Comparison of ENCODE assay signal across 24 cellular contexts in the genomic region with DNA sequence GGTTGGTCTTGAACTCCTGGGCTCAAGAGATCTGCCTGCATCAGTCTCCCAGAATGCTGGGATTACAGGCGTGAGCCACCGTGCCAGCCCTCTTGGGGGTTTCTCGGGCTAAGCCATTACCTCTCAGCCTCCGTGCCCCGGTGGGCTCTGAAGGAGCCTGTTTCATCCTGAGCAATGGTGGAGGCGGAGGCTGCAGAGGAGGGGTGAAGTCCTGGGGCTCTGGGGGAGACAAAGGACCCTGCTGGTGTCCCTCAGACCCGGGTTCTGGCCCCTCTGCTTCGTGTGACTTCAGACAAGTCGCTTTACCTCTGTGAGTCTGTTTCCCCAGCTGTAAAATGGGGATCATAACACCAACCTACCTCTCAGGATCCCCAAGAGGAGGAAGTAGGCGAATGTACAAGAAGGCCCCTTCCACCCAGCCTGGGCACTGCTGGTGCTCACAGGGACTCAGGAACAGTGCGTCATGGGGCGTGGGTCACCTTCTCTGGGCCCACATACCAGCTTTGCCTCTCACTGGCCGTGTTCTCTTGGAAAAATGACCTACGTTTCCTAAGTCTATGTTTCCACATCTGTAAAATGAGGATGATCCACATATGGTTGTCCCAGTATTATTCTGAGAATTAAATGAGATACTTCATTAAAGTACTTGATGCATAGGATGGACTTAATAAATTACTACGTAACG. TPM values are rescaled to one million over a fixed set of nuclear protein-coding genes. Genes with fewer than 3 reads are reported as not detected.
DNase-seq lines count a peak whose midpoint lies in the region; ATAC-seq and TF ChIP-seq lines count a peak whose summit lies in the region.
"Had no signal": no experiment of that assay in that cellular context is flagged by ENCODE, and none has a peak within 500 bp of the region (broad histone marks: within the 10 kb centered on the region; RNA-seq: fewer than 3 reads in every experiment).

No MANE protein-coding gene starts in this region.

- CTCF ChIA-PET in activated CD8-positive, alpha-beta T cell treated with anti-CD3 and anti-CD28 coated beads for 36 hours (lab: Charles Lee) = interaction anchor here (1.6 kb wide), 1 partner anchor 9 kb away, joined by 4 read pairs; no protein-coding TSS in a partner anchor

- TF ChIP-seq POLR2A in esophagus muscularis mucosa (IDR thresholded peaks at IDR 0.05; ENCODE audit: low read depth) = no peak

- no peak overlapping the region for H3K4me3 ChIP-seq in esophagus muscularis mucosa
- H3K4me3 ChIP-seq in thoracic aorta = no peak overlapping the region
- H3K4me3 ChIP-seq: GM23338, K562 had no signal

- TF ChIP-seq CTCF in HFFc6 (IDR thresholded peaks at IDR 0.05) = no peak
- no peak for TF ChIP-seq CTCF in esophagus muscularis mucosa (IDR thresholded peaks at IDR 0.05)
- TF ChIP-seq CTCF in nephron (IDR thresholded peaks at IDR 0.05; ENCODE audit: unreplicated experiment in 3 of 3) = no peak
- TF ChIP-seq CTCF in thoracic aorta (IDR thresholded peaks at IDR 0.05) = no peak
- no peak for TF ChIP-seq CTCF in activated CD8-positive, alpha-beta T cell treated with anti-CD3 and anti-CD28 coated beads for 36 hours (IDR thresholded peaks at IDR 0.05)

- H3K27ac ChIP-seq in esophagus muscularis mucosa (replicated peaks in 1 of 4) = peak overlapping the region; percentile 58 to 80 (median 67)
- peak overlapping the region; percentile 66 to 84 for H3K27ac ChIP-seq in thoracic aorta

- H3K36me3 ChIP-seq in esophagus muscularis mucosa (no peaks in the 10 kb centered on the region), thoracic aorta (no peaks in the 10 kb centered on the region)

- H3K27ac Mint-ChIP-seq in HFFc6 = peak overlapping the region; percentile 83
- peak overlapping the region; percentile 88 to 95 (median 94) for H3K27ac Mint-ChIP-seq in nephron
- no peak overlapping the region for H3K27ac Mint-ChIP-seq in activated CD8-positive, alpha-beta T cell treated with anti-CD3 and anti-CD28 coated beads for 36 hours
- H3K27ac Mint-ChIP-seq: activated naive CD8-positive, alpha-beta T cell treated with anti-CD3 and anti-CD28 coated beads for 36 hours; CD4-positive, alpha-beta memory T cell; endodermal cell; GM23338; naive thymus-derived CD4-positive, alpha-beta T cell; progenitor cell of endocrine pancreas; stimulated activated naive CD8-positive, alpha-beta T cell treated with anti-CD3 and anti-CD28 coated beads, Interleukin-15, Interleukin-2, amounts not matched to agents 100 ng/mL and 50 ng/mL, for 24 hours; T-helper 17 cell had no signal

- peaks cover 4% of the 10 kb centered on the region; the same call in 1 of the 2 replicates for H3K36me3 Mint-ChIP-seq in HFFc6 (ENCODE audit: low read depth)
- H3K36me3 Mint-ChIP-seq in nephron (ENCODE audit: low read depth) = no peaks in the 10 kb centered on the region
- no peaks in the 10 kb centered on the region for H3K36me3 Mint-ChIP-seq in activated CD8-positive, alpha-beta T cell treated with anti-CD3 and anti-CD28 coated beads for 36 hours (ENCODE audit: low read depth)
- H3K36me3 Mint-ChIP-seq: activated naive CD8-positive, alpha-beta T cell treated with anti-CD3 and anti-CD28 coated beads for 36 hours; CD4-positive, alpha-beta memory T cell; naive thymus-derived CD4-positive, alpha-beta T cell had no signal

- H3K27me3 Mint-ChIP-seq in HFFc6 (ENCODE audit: insufficient read depth) (peaks cover 2% of the 10 kb centered on the region), nephron (ENCODE audit: low read depth) (peaks cover 10% of the 10 kb centered on the region)
- H3K27me3 Mint-ChIP-seq in activated CD8-positive, alpha-beta T cell treated with anti-CD3 and anti-CD28 coated beads for 36 hours = no peaks in the 10 kb centered on the region
- H3K27me3 Mint-ChIP-seq: stimulated activated naive CD8-positive, alpha-beta T cell treated with anti-CD3 and anti-CD28 coated beads, Interleukin-15, Interleukin-2, amounts not matched to agents 100 ng/mL and 50 ng/mL, for 24 hours had no signal

- H3K4me1 Mint-ChIP-seq in HFFc6 (ENCODE audit: low read depth) = peaks cover 61% of the 10 kb centered on the region
- peaks cover 57% of the 10 kb centered on the region for H3K4me1 Mint-ChIP-seq in nephron
- H3K4me1 Mint-ChIP-seq in activated CD8-positive, alpha-beta T cell treated with anti-CD3 and anti-CD28 coated beads for 36 hours (ENCODE audit: low read depth) = no peaks in the 10 kb centered on the region
- H3K4me1 Mint-ChIP-seq: activated naive CD8-positive, alpha-beta T cell treated with anti-CD3 and anti-CD28 coated beads for 36 hours; CD4-positive, alpha-beta memory T cell; endodermal cell; GM23338; naive thymus-derived CD4-positive, alpha-beta T cell; T-helper 17 cell had no signal

- WGBS in esophagus muscularis mucosa = 79% methylated on average over 7 of the region's 16 CpGs

- ATAC-seq in thoracic aorta (ENCODE audit: insufficient number of reproducible peaks, low FRiP score, low read depth) (no peak), GM21528 (IDR thresholded peaks at IDR 0.05; ENCODE audit: low FRiP score, unreplicated experiment) (no peak), HG03442 (IDR thresholded peaks at IDR 0.05; ENCODE audit: unreplicated experiment) (no peak)
- ATAC-seq in activated CD8-positive, alpha-beta T cell treated with anti-CD3 and anti-CD28 coated beads for 36 hours = no peak
- ATAC-seq: GM23338; K562; naive thymus-derived CD4-positive, alpha-beta T cell; T-helper 17 cell had no signal

- H3K9me3 Mint-ChIP-seq in HFFc6 (no peaks in the 10 kb centered on the region), nephron (no peaks in the 10 kb centered on the region)
- no peaks in the 10 kb centered on the region for H3K9me3 Mint-ChIP-seq in activated CD8-positive, alpha-beta T cell treated with anti-CD3 and anti-CD28 coated beads for 36 hours
- H3K9me3 Mint-ChIP-seq: activated naive CD8-positive, alpha-beta T cell treated with anti-CD3 and anti-CD28 coated beads for 36 hours; CD4-positive, alpha-beta memory T cell; endodermal cell; GM23338; naive thymus-derived CD4-positive, alpha-beta T cell; stimulated activated naive CD8-positive, alpha-beta T cell treated with anti-CD3 and anti-CD28 coated beads, Interleukin-15, Interleukin-2, amounts not matched to agents 100 ng/mL and 50 ng/mL, for 24 hours had no signal

- peaks cover 0 to 56% (median 33%) of the 10 kb centered on the region in 4 donors for H3K4me1 ChIP-seq in esophagus muscularis mucosa
- H3K4me1 ChIP-seq in thoracic aorta (ENCODE audit: control insufficient read depth in 1 of 2, low read depth in 2 of 2) = peaks cover 21 to 54% of the 10 kb centered on the region in 2 donors

- no peaks in the 10 kb centered on the region for H3K9me3 ChIP-seq in esophagus muscularis mucosa
- H3K9me3 ChIP-seq in thoracic aorta = no peaks in the 10 kb centered on the region

- DNase-seq in HFFc6 = no peak
- DNase-seq in esophagus muscularis mucosa (ENCODE audit: extremely low spot score) = no peak
- DNase-seq in thoracic aorta (ENCODE audit: low spot score) = no peak
- no peak for DNase-seq in activated CD8-positive, alpha-beta T cell treated with anti-CD3 and anti-CD28 coated beads for 36 hours
- no peak for DNase-seq in SHP77 treated with DMSO at 0.1 percent for 48 hours (lab: John Stamatoyannopoulos, UW)
- DNase-seq: activated CD4-positive, alpha-beta T cell treated with anti-CD3 and anti-CD28 coated beads for 48 hours; activated naive CD8-positive, alpha-beta T cell treated with anti-CD3 and anti-CD28 coated beads for 36 hours; CD4-positive, alpha-beta memory T cell; endodermal cell; islet precursor cell; MV-4-11; naive thymus-derived CD4-positive, alpha-beta T cell; NCI-H1694 treated with DMSO at 0.1 percent for 48 hours; NCI-H774; OCI-M1; stimulated activated CD4-positive, alpha-beta T cell treated with anti-CD3 and anti-CD28 coated beads, Interleukin-4, amount 100 ng/mL, for 1 hour; T-helper 17 cell had no signal

- intact Hi-C loops in esophagus muscularis mucosa (cut with DNase I) = loop anchor here (5.0 kb wide), 1 partner anchor 52 kb away; the partner anchor contains the start of gene FBLN1
- intact Hi-C loops in activated CD8-positive, alpha-beta T cell treated with anti-CD3 and anti-CD28 coated beads for 36 hours (cut with micrococcal nuclease) = no loop called here

- POLR2A ChIA-PET in activated CD8-positive, alpha-beta T cell treated with anti-CD3 and anti-CD28 coated beads for 36 hours (lab: Charles Lee) = no interaction called here

- H3K27me3 ChIP-seq in esophagus muscularis mucosa (peaks cover 0 to 8% (median 0%) of the 10 kb centered on the region in 4 donors), thoracic aorta (replicated peaks; ENCODE audit: insufficient read depth) (no peaks in the 10 kb centered on the region)

- TF ChIP-seq EP300 in esophagus muscularis mucosa (IDR thresholded peaks at IDR 0.05) = no peak

- H3K4me3 Mint-ChIP-seq in HFFc6 (peak overlapping the region; percentile 49), nephron (peak overlapping the region in 1 of 3 experiments; percentile 2)
- H3K4me3 Mint-ChIP-seq in activated CD8-positive, alpha-beta T cell treated with anti-CD3 and anti-CD28 coated beads for 36 hours = no peak overlapping the region
- H3K4me3 Mint-ChIP-seq: activated naive CD8-positive, alpha-beta T cell treated with anti-CD3 and anti-CD28 coated beads for 36 hours; CD4-positive, alpha-beta memory T cell; endodermal cell; GM23338; naive thymus-derived CD4-positive, alpha-beta T cell; stimulated activated naive CD8-positive, alpha-beta T cell treated with anti-CD3 and anti-CD28 coated beads, Interleukin-15, Interleukin-2, amounts not matched to agents 100 ng/mL and 50 ng/mL, for 24 hours; T-helper 17 cell had no signal

RNA-seq across cellular contexts. Expression of gene RIBC2, which starts 36.8 kb away (rescaled TPM):
- total RNA-seq in HFFc6 (2021; fragmentation: NEBNext Ultra II Directional; extraction: Animal tissue kit (Norgen Biotek cat#: 25700)) = 1 to 10 TPM; 1.0 to 3.7 (median 2.4) TPM
- total RNA-seq in esophagus muscularis mucosa (not detected), thoracic aorta (1 to 10 TPM in 1 of 2 donors, not detected in 1; 5.1 TPM)
- total RNA-seq in activated CD8-positive, alpha-beta T cell treated with anti-CD3 and anti-CD28 coated beads for 36 hours = 10 to 100 TPM in 1 of 2 experiments, 1 to 10 TPM in 1; 9.5 to 10.4 TPM
- total RNA-seq: CD4-positive, alpha-beta memory T cell; K562 had no signal

RNA-seq across cellular contexts. Expression of gene SMC1B, which starts 36.8 kb away (rescaled TPM):
- under 1 TPM in 1 of 6 experiments, not detected in 5; 0.06 TPM for total RNA-seq in HFFc6 (2021; fragmentation: NEBNext Ultra II Directional; extraction: Animal tissue kit (Norgen Biotek cat#: 25700))
- under 1 TPM in 1 of 4 donors, not detected in 3; 0.13 TPM for total RNA-seq in esophagus muscularis mucosa
- not detected for total RNA-seq in thoracic aorta
- total RNA-seq in activated CD8-positive, alpha-beta T cell treated with anti-CD3 and anti-CD28 coated beads for 36 hours = 1 to 10 TPM; 1.8 TPM
- total RNA-seq: GM23338, K562, progenitor cell of endocrine pancreas had no signal

RNA-seq across cellular contexts. Expression of gene FBLN1, which starts 52.4 kb away (rescaled TPM):
- total RNA-seq in HFFc6 (2021; fragmentation: NEBNext Ultra II Directional; extraction: Animal tissue kit (Norgen Biotek cat#: 25700)) = 100 to 1,000 TPM; 199 to 346 (median 326) TPM
- 100 to 1,000 TPM; 355 to 534 (median 417) TPM for total RNA-seq in esophagus muscularis mucosa
- 100 to 1,000 TPM; 587 to 972 TPM for total RNA-seq in thoracic aorta
- under 1 TPM in 1 of 2 experiments, not detected in 1; 0.56 TPM for total RNA-seq in activated CD8-positive, alpha-beta T cell treated with anti-CD3 and anti-CD28 coated beads for 36 hours
- total RNA-seq: CD4-positive, alpha-beta memory T cell had no signal

Comparison
In these comparisons a context has a peak if more than half of its experiments do, and no peak if none do; other contexts are left out.
1. RNA of gene FBLN1, which starts 52.4 kb away (total RNA-seq): 587 to 972 TPM in thoracic aorta, 355 to 534 TPM in esophagus muscularis mucosa and 199 to 346 TPM in HFFc6; 0.56 TPM in activated CD8-positive, alpha-beta T cell treated with anti-CD3 and anti-CD28 coated beads for 36 hours; every median in the first group is over 100 times any median in the second.